8 cellular contexts compared by ENCODE assay signal in the genomic region with DNA sequence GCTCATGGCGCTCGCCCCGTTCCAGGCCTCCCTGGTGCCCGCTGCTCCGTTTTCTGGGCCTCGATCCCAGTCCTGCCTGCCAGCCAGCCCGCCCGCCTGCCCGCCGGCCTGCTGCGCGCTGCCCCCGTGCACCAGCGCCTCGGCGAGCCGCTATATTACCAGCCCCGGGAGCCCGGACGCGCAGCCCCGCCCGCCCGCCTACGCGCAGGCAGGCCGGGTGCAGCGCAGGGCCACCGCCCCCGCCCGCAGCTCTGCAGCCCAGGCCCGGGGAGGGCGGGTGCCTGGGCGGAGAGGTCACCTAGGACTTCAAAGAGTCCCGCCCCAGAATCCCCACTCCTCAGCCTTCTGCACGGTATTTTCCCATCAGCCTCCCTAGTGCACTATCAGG. TPM values are rescaled to one million over a fixed set of nuclear protein-coding genes. Genes with fewer than 3 reads are reported as not detected.
DNase-seq lines count a peak whose midpoint lies in the region; ATAC-seq and TF ChIP-seq lines count a peak whose summit lies in the region.

A gene (minus strand): TSS at position 157 of the 388 bp plus-strand sequence. CDS start 151 bp downstream, at position 6.

- H3K4me1 ChIP-seq in heart left ventricle (peaks cover 0 to 13% (median 0%) of the 10 kb centered on the region in 12 donors), rectal smooth muscle tissue (ENCODE audit: control insufficient read depth, insufficient read depth, low read length) (peaks cover 2% of the 10 kb centered on the region)

- 1 to 21% (median 3%) methylated on average over 18 to 36 of the region's 36 CpGs for WGBS in heart left ventricle, 4 donors

- no peak within 1 kb of the TSS for H3K4me3 Mint-ChIP-seq in activated T-cell treated with anti-CD3 and anti-CD28 coated beads, Interleukin-2, amount 50 U/mL, for 24 hours

- H3K9me3 Mint-ChIP-seq in activated T-cell treated with anti-CD3 and anti-CD28 coated beads, Interleukin-2, amount 50 U/mL, for 24 hours, result no peaks in the 10 kb centered on the region

- peaks cover 0 to 59% (median 0%) of the 10 kb centered on the region in 9 donors for H3K27me3 ChIP-seq in heart left ventricle
- H3K27me3 ChIP-seq in rectal smooth muscle tissue (ENCODE audit: control insufficient read depth, insufficient read depth, low read length), result peaks cover 4% of the 10 kb centered on the region

- H3K27ac ChIP-seq in heart left ventricle (peak within 1 kb of the TSS in 11 of 12 donors; percentile 60 to 85 (median 79)), rectal smooth muscle tissue (ENCODE audit: low read depth, low read length) (peak within 1 kb of the TSS; percentile 64)

- peak within 1 kb of the TSS; percentile 21 for H3K9ac ChIP-seq in rectal smooth muscle tissue (ENCODE audit: low read length)

- peak; percentile 19 for DNase-seq in GM13976 (ENCODE audit: low spot score)
- peak; percentile 38 for DNase-seq in activated T-cell treated with anti-CD3 and anti-CD28 coated beads, Interleukin-2, amount 50 U/mL, for 24 hours
- DNase-seq in heart left ventricle, result peak; percentile 53 to 66 (median 58)
- no peak for DNase-seq in effector CD8-positive, alpha-beta T cell (lab: John Stamatoyannopoulos, UW)
- DNase-seq in activated CD4-positive, CD25-positive, alpha-beta regulatory T cell (lab: John Stamatoyannopoulos, UW), result no peak
- no peak for DNase-seq in hepatic stellate cell (ENCODE audit: low spot score)

- peak in 1 of 2 donors; percentile 29 for TF ChIP-seq POLR2A in heart left ventricle (IDR thresholded peaks at IDR 0.05)

- H3K9me3 ChIP-seq in heart left ventricle, result no peaks in the 10 kb centered on the region

- no peak within 1 kb of the TSS for H3K27ac Mint-ChIP-seq in activated T-cell treated with anti-CD3 and anti-CD28 coated beads, Interleukin-2, amount 50 U/mL, for 24 hours

- intact Hi-C loops in heart left ventricle (cut with DNase I), result loop anchor here in 1 of 10 donors (10.0 kb wide), 1 partner anchor 47 kb away; no protein-coding TSS in a partner anchor

- H3K4me3 ChIP-seq in heart left ventricle (peak within 1 kb of the TSS; percentile 32 to 67 (median 55)), rectal smooth muscle tissue (ENCODE audit: low read length) (peak within 1 kb of the TSS; percentile 61)

- H3K36me3 ChIP-seq in heart left ventricle (no peaks in the 10 kb centered on the region), rectal smooth muscle tissue (ENCODE audit: control insufficient read depth, insufficient read depth, low read length) (no peaks in the 10 kb centered on the region)

- H3K36me3 Mint-ChIP-seq in activated T-cell treated with anti-CD3 and anti-CD28 coated beads, Interleukin-2, amount 50 U/mL, for 24 hours (ENCODE audit: low read depth), result no peaks in the 10 kb centered on the region

- in situ Hi-C loops in GM13976 (cut with MboI; ENCODE audit: low sequenced_read_pairs, unreplicated experiment), result no loop called here

- peaks cover 6% of the 10 kb centered on the region for H3K4me1 Mint-ChIP-seq in activated T-cell treated with anti-CD3 and anti-CD28 coated beads, Interleukin-2, amount 50 U/mL, for 24 hours (ENCODE audit: low read depth)

- peaks cover 64% of the 10 kb centered on the region for H3K27me3 Mint-ChIP-seq in activated T-cell treated with anti-CD3 and anti-CD28 coated beads, Interleukin-2, amount 50 U/mL, for 24 hours

- TF ChIP-seq CTCF in GM13976 (IDR thresholded peaks at IDR 0.05; ENCODE audit: borderline replicate concordance, control extremely low read depth, extremely low read depth, insufficient read depth, missing control alignments), result no peak
- TF ChIP-seq CTCF in heart left ventricle (IDR thresholded peaks at IDR 0.05), result no peak

- peak in 3 of 4 donors; percentile 90 to 95 (median 95) for ATAC-seq in heart left ventricle
- no peak for ATAC-seq in HG03469 (IDR thresholded peaks at IDR 0.05; ENCODE audit: unreplicated experiment)

RNA-seq across cellular contexts. Expression of the gene that starts here (rescaled TPM):
- total RNA-seq in heart left ventricle, result 100 to 1,000 TPM in 5 of 9 donors, 10 to 100 TPM in 4; 64.4 to 163 (median 127) TPM
- polyA plus RNA-seq in heart left ventricle, result 10 to 100 TPM; 30.3 to 54.8 TPM

Comparison
In these comparisons a context has a peak if more than half of its experiments do, and no peak if none do; other contexts are left out.
1. DNase-seq: peak in GM13976 (single experiment), activated T-cell treated with anti-CD3 and anti-CD28 coated beads, Interleukin-2, amount 50 U/mL, for 24 hours (single experiment) and heart left ventricle (5 of 5); none in effector CD8-positive, alpha-beta T cell (single experiment), activated CD4-positive, CD25-positive, alpha-beta regulatory T cell (0 of 4) and hepatic stellate cell (single experiment).